12 cellular contexts compared by ENCODE assay signal in the genomic region with DNA sequence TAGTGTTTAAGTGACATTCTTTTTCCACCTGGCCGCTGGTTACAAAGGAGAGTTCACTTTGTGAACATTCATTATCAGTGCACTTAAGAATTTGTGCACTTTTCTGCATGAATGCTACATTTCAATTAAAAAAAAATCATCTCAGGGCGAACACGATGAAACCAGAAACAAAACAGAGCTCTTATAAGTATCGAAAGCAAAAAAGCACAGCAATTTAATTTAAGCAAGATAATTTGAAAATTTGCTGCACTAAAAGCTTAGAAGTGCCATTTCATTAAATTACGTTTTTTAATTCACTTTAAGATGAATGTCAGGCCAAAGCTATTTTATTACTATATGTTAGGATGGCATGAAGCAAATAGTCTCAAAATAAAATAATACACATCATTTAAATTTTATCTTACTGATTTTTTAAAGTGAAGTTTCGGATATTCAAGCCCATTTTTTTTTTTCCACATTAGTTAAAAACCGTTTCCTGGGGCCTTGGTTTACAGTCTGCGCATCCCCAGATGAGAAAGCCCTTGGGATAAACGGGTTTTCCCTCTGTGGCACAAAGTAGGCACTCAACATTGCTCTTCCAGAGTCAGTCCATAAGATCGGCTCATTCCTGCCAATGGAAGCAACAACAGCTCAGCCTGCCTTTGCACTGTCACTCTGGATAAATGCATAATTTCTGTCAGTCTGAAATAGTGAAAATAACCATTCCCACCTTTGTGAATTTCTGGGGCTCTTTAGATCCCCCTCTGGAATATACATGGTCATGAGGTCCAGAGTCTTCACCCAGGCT.
A peak's percentile ranks its signal among the peaks of the same experiment; 100 is the strongest.
DNase-seq lines count a peak whose midpoint lies in the region; ATAC-seq and TF ChIP-seq lines count a peak whose summit lies in the region.
"Had no signal": no experiment of that assay in that cellular context is flagged by ENCODE, and none has a peak within 500 bp of the region (broad histone marks: within the 10 kb centered on the region; RNA-seq: fewer than 3 reads in every experiment).

No MANE protein-coding gene starts in this region.

- no peaks in the 10 kb centered on the region for H3F3A ChIP-seq in GM23338 (replicated peaks; ENCODE audit: low read depth)

- peaks cover 54% of the 10 kb centered on the region for H3K4me1 Mint-ChIP-seq in T-helper 2 cell treated with Interferon-gamma antibody and Interleukin-4, amounts not matched to agents 5 μg/mL and 100 μg/mL, for 36 hours (ENCODE audit: low read depth)
- peaks cover 24% of the 10 kb centered on the region for H3K4me1 Mint-ChIP-seq in GM23338
- H3K4me1 Mint-ChIP-seq in activated naive CD8-positive, alpha-beta T cell treated with anti-CD3 and anti-CD28 coated beads, Interleukin-2, amount 10 ng/mL, durations not matched to agents 7 days and 5 days = peaks cover 54% of the 10 kb centered on the region
- H3K4me1 Mint-ChIP-seq in neural crest cell = peaks cover 51% of the 10 kb centered on the region

- no peak overlapping the region for H3K4me2 ChIP-seq in GM23338

- peak overlapping the region; percentile 78 for H3K27ac Mint-ChIP-seq in T-helper 2 cell treated with Interferon-gamma antibody and Interleukin-4, amounts not matched to agents 5 μg/mL and 100 μg/mL, for 36 hours
- H3K27ac Mint-ChIP-seq in GM23338 (peak overlapping the region; percentile 46; the same call in 1 of the 2 replicates), neural crest cell (ENCODE audit: unreplicated experiment) (peak overlapping the region; percentile 48)
- peak overlapping the region; percentile 89 for H3K27ac Mint-ChIP-seq in activated naive CD8-positive, alpha-beta T cell treated with anti-CD3 and anti-CD28 coated beads, Interleukin-2, amount 10 ng/mL, durations not matched to agents 7 days and 5 days
- H3K27ac Mint-ChIP-seq: mesothelial cell of epicardium had no signal

- peaks cover 7% of the 10 kb centered on the region for H3K36me3 Mint-ChIP-seq in T-helper 2 cell treated with Interferon-gamma antibody and Interleukin-4, amounts not matched to agents 5 μg/mL and 100 μg/mL, for 36 hours (ENCODE audit: low read depth)
- no peaks in the 10 kb centered on the region for H3K36me3 Mint-ChIP-seq in GM23338 (ENCODE audit: low read depth)
- H3K36me3 Mint-ChIP-seq in activated naive CD8-positive, alpha-beta T cell treated with anti-CD3 and anti-CD28 coated beads, Interleukin-2, amount 10 ng/mL, durations not matched to agents 7 days and 5 days = peaks cover 20% of the 10 kb centered on the region
- H3K36me3 Mint-ChIP-seq in neural crest cell (ENCODE audit: low read depth) = no peaks in the 10 kb centered on the region
- H3K36me3 Mint-ChIP-seq: mesothelial cell of epicardium had no signal

- no peak overlapping the region for H3K27ac ChIP-seq in GM23338 (ENCODE audit: low read depth)
- H3K27ac ChIP-seq: epithelial cell of prostate had no signal

- no peaks in the 10 kb centered on the region for H3K9me2 ChIP-seq in GM23338 (ENCODE audit: insufficient read depth)

- H3K27me3 ChIP-seq in GM23338 (ENCODE audit: insufficient read depth) = no peaks in the 10 kb centered on the region

- peaks cover 60% of the 10 kb centered on the region for H3K79me2 ChIP-seq in GM23338 (replicated peaks; ENCODE audit: insufficient read depth)

- POLR2A ChIA-PET in activated naive CD8-positive, alpha-beta T cell treated with anti-CD3 and anti-CD28 coated beads, Interleukin-2, amount 10 ng/mL, durations not matched to agents 7 days and 5 days (lab: Charles Lee) = interaction anchor here (1.9 kb wide), 1 partner anchor 10 kb away, joined by 10 read pairs; no protein-coding TSS in a partner anchor

- H3K27me3 Mint-ChIP-seq in T-helper 2 cell treated with Interferon-gamma antibody and Interleukin-4, amounts not matched to agents 5 μg/mL and 100 μg/mL, for 36 hours (ENCODE audit: low read depth) = no peaks in the 10 kb centered on the region
- H3K27me3 Mint-ChIP-seq in GM23338 (ENCODE audit: insufficient read depth, low read depth, poor library complexity) = no peaks in the 10 kb centered on the region
- no peaks in the 10 kb centered on the region for H3K27me3 Mint-ChIP-seq in activated naive CD8-positive, alpha-beta T cell treated with anti-CD3 and anti-CD28 coated beads, Interleukin-2, amount 10 ng/mL, durations not matched to agents 7 days and 5 days
- H3K27me3 Mint-ChIP-seq in neural crest cell (ENCODE audit: low read depth) = no peaks in the 10 kb centered on the region

- no peak overlapping the region for H3K4me3 ChIP-seq in GM23338
- H3K4me3 ChIP-seq: HAP-1 had no signal

- peaks cover 11% of the 10 kb centered on the region; the same call in 1 of the 2 replicates for H3K4me1 ChIP-seq in GM23338 (ENCODE audit: insufficient read depth)

- no peak overlapping the region for H2AFZ ChIP-seq in GM23338

- H4K20me1 ChIP-seq in GM23338 (replicated peaks; ENCODE audit: insufficient read depth) = peaks cover 10% of the 10 kb centered on the region; the same call in 1 of the 2 replicates

- no peak for ATAC-seq in GM23338
- ATAC-seq in activated naive CD8-positive, alpha-beta T cell treated with anti-CD3 and anti-CD28 coated beads, Interleukin-2, amount 10 ng/mL, durations not matched to agents 7 days and 5 days (ENCODE audit: low read depth) = no peak

- DNase-seq in T-helper 2 cell treated with Interferon-gamma antibody and Interleukin-4, amounts not matched to agents 5 μg/mL and 100 μg/mL, for 36 hours (ENCODE audit: low spot score) = no peak
- DNase-seq in T-helper 2 cell (no peak), GM23338 (ENCODE audit: low spot score) (no peak), neural crest cell (ENCODE audit: low read depth, low spot score) (no peak), NCI-H2029 treated with DMSO at 0.1 percent for 48 hours (lab: John Stamatoyannopoulos, UW) (no peak), superior temporal gyrus (ENCODE audit: extremely low spot score) (no peak)
- no peak for DNase-seq in activated naive CD8-positive, alpha-beta T cell treated with anti-CD3 and anti-CD28 coated beads, Interleukin-2, amount 10 ng/mL, durations not matched to agents 7 days and 5 days
- DNase-seq in NK-92 treated with Interleukin-12 subunit alpha and Interleukin-12 subunit beta, amount 100 ng/mL, for 24 hours (lab: John Stamatoyannopoulos, UW) = no peak
- DNase-seq: SHP77 had no signal

- peak overlapping the region; percentile 59 for H3K4me3 Mint-ChIP-seq in T-helper 2 cell treated with Interferon-gamma antibody and Interleukin-4, amounts not matched to agents 5 μg/mL and 100 μg/mL, for 36 hours
- no peak overlapping the region for H3K4me3 Mint-ChIP-seq in GM23338
- H3K4me3 Mint-ChIP-seq in activated naive CD8-positive, alpha-beta T cell treated with anti-CD3 and anti-CD28 coated beads, Interleukin-2, amount 10 ng/mL, durations not matched to agents 7 days and 5 days = peak overlapping the region; percentile 70
- no peak overlapping the region for H3K4me3 Mint-ChIP-seq in neural crest cell
- H3K4me3 Mint-ChIP-seq: mesothelial cell of epicardium had no signal

- no peak for TF ChIP-seq CTCF in GM23338 (conservative IDR thresholded peaks at IDR 0.05; ENCODE audit: low read depth in 2 of 2)
- no peak for TF ChIP-seq CTCF in neural crest cell (conservative IDR thresholded peaks at IDR 0.05)

- no peaks in the 10 kb centered on the region for H3K9me3 Mint-ChIP-seq in T-helper 2 cell treated with Interferon-gamma antibody and Interleukin-4, amounts not matched to agents 5 μg/mL and 100 μg/mL, for 36 hours
- H3K9me3 Mint-ChIP-seq in GM23338 = no peaks in the 10 kb centered on the region
- H3K9me3 Mint-ChIP-seq in activated naive CD8-positive, alpha-beta T cell treated with anti-CD3 and anti-CD28 coated beads, Interleukin-2, amount 10 ng/mL, durations not matched to agents 7 days and 5 days = no peaks in the 10 kb centered on the region
- H3K9me3 Mint-ChIP-seq in neural crest cell = no peaks in the 10 kb centered on the region
- H3K9me3 Mint-ChIP-seq: mesothelial cell of epicardium had no signal

- no peaks in the 10 kb centered on the region for H3K36me3 ChIP-seq in GM23338 (ENCODE audit: insufficient read depth)
- H3K36me3 ChIP-seq: HAP-1 had no signal

TF ChIP-seq in GM23338, 12 proteins besides CTCF, POLR2A, EP300 and RAD21 (continues in another document):
- TF ChIP-seq STAT1 (IDR thresholded peaks at IDR 0.05; ENCODE audit: unreplicated experiment) = no peak
- TF ChIP-seq JUNB (IDR thresholded peaks at IDR 0.05; ENCODE audit: unreplicated experiment) = no peak
- TF ChIP-seq CREB1 (CRISPR knock-in tag; IDR thresholded peaks at IDR 0.05; ENCODE audit: low read depth) = no peak
- no peak for TF ChIP-seq ZNF114 (CRISPR knock-in tag; IDR thresholded peaks at IDR 0.05)
- TF ChIP-seq, protein P1, sequence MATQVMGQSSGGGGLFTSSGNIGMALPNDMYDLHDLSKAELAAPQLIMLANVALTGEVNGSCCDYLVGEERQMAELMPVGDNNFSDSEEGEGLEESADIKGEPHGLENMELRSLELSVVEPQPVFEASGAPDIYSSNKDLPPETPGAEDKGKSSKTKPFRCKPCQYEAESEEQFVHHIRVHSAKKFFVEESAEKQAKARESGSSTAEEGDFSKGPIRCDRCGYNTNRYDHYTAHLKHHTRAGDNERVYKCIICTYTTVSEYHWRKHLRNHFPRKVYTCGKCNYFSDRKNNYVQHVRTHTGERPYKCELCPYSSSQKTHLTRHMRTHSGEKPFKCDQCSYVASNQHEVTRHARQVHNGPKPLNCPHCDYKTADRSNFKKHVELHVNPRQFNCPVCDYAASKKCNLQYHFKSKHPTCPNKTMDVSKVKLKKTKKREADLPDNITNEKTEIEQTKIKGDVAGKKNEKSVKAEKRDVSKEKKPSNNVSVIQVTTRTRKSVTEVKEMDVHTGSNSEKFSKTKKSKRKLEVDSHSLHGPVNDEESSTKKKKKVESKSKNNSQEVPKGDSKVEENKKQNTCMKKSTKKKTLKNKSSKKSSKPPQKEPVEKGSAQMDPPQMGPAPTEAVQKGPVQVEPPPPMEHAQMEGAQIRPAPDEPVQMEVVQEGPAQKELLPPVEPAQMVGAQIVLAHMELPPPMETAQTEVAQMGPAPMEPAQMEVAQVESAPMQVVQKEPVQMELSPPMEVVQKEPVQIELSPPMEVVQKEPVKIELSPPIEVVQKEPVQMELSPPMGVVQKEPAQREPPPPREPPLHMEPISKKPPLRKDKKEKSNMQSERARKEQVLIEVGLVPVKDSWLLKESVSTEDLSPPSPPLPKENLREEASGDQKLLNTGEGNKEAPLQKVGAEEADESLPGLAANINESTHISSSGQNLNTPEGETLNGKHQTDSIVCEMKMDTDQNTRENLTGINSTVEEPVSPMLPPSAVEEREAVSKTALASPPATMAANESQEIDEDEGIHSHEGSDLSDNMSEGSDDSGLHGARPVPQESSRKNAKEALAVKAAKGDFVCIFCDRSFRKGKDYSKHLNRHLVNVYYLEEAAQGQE (IDR thresholded peaks at IDR 0.05; ENCODE audit: unreplicated experiment) = no peak
- no peak for TF ChIP-seq ZNF331 (CRISPR knock-in tag; IDR thresholded peaks at IDR 0.05; ENCODE audit: low read depth)
- no peak for TF ChIP-seq NANOG (IDR thresholded peaks at IDR 0.05; ENCODE audit: borderline replicate concordance)

Comparison
In these comparisons a context has a peak if more than half of its experiments do, and no peak if none do; other contexts are left out.
1. H3K4me3 Mint-ChIP-seq: peak in T-helper 2 cell treated with Interferon-gamma antibody and Interleukin-4, amounts not matched to agents 5 μg/mL and 100 μg/mL, for 36 hours (single experiment) and activated naive CD8-positive, alpha-beta T cell treated with anti-CD3 and anti-CD28 coated beads, Interleukin-2, amount 10 ng/mL, durations not matched to agents 7 days and 5 days (single experiment); none in GM23338 (single experiment) and neural crest cell (single experiment).
2. Peak in every context shown above with its lines, with median percentiles within 50 percentile points of each other: H3K27ac Mint-ChIP-seq.